In the genomic region with DNA sequence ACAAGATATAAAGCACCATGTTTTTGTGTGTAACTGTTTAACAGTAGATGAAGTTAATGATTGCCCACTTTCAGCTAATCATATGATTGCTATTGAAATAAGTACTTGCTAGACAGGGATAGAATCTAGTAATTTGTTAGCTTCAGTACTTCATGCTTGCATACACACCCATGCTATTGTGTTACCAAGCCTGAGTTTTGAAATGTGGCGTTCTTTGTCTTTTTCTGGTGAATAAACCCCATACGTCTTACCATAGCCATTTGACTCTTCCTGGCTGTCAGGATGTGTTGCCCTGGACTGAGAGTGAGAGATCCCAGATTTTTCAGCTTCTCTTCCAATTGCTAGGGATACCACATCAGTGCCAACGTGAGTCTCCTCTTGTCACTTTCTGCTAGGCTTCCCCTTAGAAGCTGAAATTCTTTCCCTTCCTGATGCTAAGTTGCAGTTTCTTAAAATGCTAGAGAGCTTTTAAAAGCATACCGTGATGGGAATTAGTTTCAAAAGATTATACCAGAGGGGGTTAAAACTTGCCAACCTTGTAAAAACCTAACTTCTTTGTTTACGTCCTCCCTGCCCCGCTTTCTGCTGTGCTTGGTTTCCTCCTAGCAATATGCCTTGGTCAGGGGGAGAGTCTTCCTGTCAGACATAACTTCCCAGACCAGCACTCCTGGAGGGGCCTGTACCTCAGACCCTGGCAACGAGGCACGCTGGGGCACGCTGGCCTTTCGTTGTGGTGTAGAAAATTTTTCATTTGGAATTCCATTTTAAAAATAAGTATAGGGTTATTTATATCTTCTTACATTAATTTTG, we compare ENCODE assay signal across 8 cellular contexts.
DNase-seq lines count a peak whose midpoint lies in the region; ATAC-seq, FAIRE-seq and TF ChIP-seq lines count a peak whose summit lies in the region.

No MANE protein-coding gene starts in this region.

- peaks cover 59% of the 10 kb centered on the region for H3K4me1 Mint-ChIP-seq in CD14-positive monocyte
- peaks cover 40 to 85% (median 60%) of the 10 kb centered on the region in 4 donors for H3K4me1 Mint-ChIP-seq in naive thymus-derived CD8-positive, alpha-beta T cell

- H3K9me3 Mint-ChIP-seq in CD14-positive monocyte: peaks cover 0 to 4% (median 0%) of the 10 kb centered on the region in 7 donors
- no peaks in the 10 kb centered on the region for H3K9me3 Mint-ChIP-seq in naive thymus-derived CD8-positive, alpha-beta T cell

- peak overlapping the region; percentile 45 to 94 (median 84) for H3K27ac Mint-ChIP-seq in CD14-positive monocyte
- H3K27ac Mint-ChIP-seq in naive thymus-derived CD8-positive, alpha-beta T cell: peak overlapping the region in 6 of 10 donors; percentile 23 to 80 (median 42)

- intact Hi-C loops in CD14-positive monocyte (cut with micrococcal nuclease): no loop called here

- H2AFZ ChIP-seq in Loucy (ENCODE audit: low read length) (no peak overlapping the region), H1 (ENCODE audit: low read length) (no peak overlapping the region)

- POLR2A ChIA-PET in H1 (lab: Charles Lee; ENCODE audit: partially characterized antibody): interaction anchor here (0.9 to 2.4 kb wide), 6 partner anchors 10 to 44 kb away, joined by 3 to 8 read pairs (median 5); no protein-coding TSS in a partner anchor
- POLR2A ChIA-PET in naive thymus-derived CD8-positive, alpha-beta T cell (lab: Charles Lee): interaction anchor here (1.3 kb wide), 1 partner anchor 10 kb away, joined by 4 read pairs; no protein-coding TSS in a partner anchor

- no peak overlapping the region for H3K4ac ChIP-seq in H1 (replicated peaks; ENCODE audit: insufficient read length, low read depth, low read length)

- H3K56ac ChIP-seq in H1 (replicated peaks; ENCODE audit: insufficient read length, low read depth, low read length): no peak overlapping the region

- FAIRE-seq in H1 (lab: Jason Lieb, UNC): no peak

- peak overlapping the region; percentile 52; the same call in 1 of the 2 replicates for H3K18ac ChIP-seq in H1 (ENCODE audit: extremely low read depth, low read length)

- peak overlapping the region; percentile 91 for H2BK12ac ChIP-seq in H1 (ENCODE audit: low read depth, low read length)

- CTCF ChIA-PET in H1 (lab: Charles Lee; ENCODE audit: partially characterized antibody): interaction anchor here (1.2 to 3.6 kb wide), 7 partner anchors 10 to 76 kb away, joined by 4 to 19 read pairs (median 6); no protein-coding TSS in a partner anchor

- peak overlapping the region; percentile 93; the same call in 1 of the 2 replicates for H4K8ac ChIP-seq in H1 (ENCODE audit: extremely low read depth, insufficient read depth, low read length)

- H3K27me3 ChIP-seq in Loucy (ENCODE audit: insufficient read depth, low read length, poor library complexity, severe bottlenecking) (no peaks in the 10 kb centered on the region), H1 (replicated peaks in 1 of 4; ENCODE audit: control insufficient read depth in 3 of 4, extremely low read depth in 1 of 4, insufficient read depth in 3 of 4, low read length in 3 of 4) (no peaks in the 10 kb centered on the region)

- no peaks in the 10 kb centered on the region for H3F3A ChIP-seq in Loucy (ENCODE audit: low read depth)

- peak overlapping the region; percentile 72; the same call in 1 of the 2 replicates for H3K27ac ChIP-seq in H1 (ENCODE audit: low read depth, low read length)

- WGBS in H1 (ENCODE audit: extremely low coverage in 1 of 2, insufficient coverage in 1 of 2, insufficient read length in 1 of 2, insufficient replicate concordance in 2 of 2, low coverage in 1 of 2, low lambda C conversion rate in 2 of 2, missing lambda C conversion rate in 1 of 2), 2 experiments: 23% methylated on average over 10 of the region's 10 CpGs; no CpG with 5 or more reads in 1 of the 2 experiments

- peaks cover 0 to 2% (median 0%) of the 10 kb centered on the region in 3 donors for H3K27me3 Mint-ChIP-seq in CD14-positive monocyte (ENCODE audit: low read depth in 3 of 3)
- H3K27me3 Mint-ChIP-seq in naive thymus-derived CD8-positive, alpha-beta T cell: no peaks in the 10 kb centered on the region

- H3K14ac ChIP-seq in H1 (ENCODE audit: insufficient read length): no peak overlapping the region

- H3K4me3 Mint-ChIP-seq in CD14-positive monocyte: no peak overlapping the region
- H3K4me3 Mint-ChIP-seq in naive thymus-derived CD8-positive, alpha-beta T cell: peak overlapping the region in 9 of 10 donors; percentile 1 to 49 (median 12)

- no peaks in the 10 kb centered on the region for H3K9me2 ChIP-seq in Loucy (replicated peaks; ENCODE audit: low read depth, low read length)

- peak overlapping the region; percentile 4 for H3K9ac ChIP-seq in Loucy (ENCODE audit: low read depth, low read length, poor library complexity, severe bottlenecking)
- H3K9ac ChIP-seq in H1 (replicated peaks in 1 of 4; ENCODE audit: extremely low read depth in 1 of 4, low read depth in 3 of 4, low read length in 3 of 4): no peak overlapping the region

- peaks cover 100% of the 10 kb centered on the region for H3K79me2 ChIP-seq in Loucy (ENCODE audit: insufficient read depth, low read length)
- H3K79me2 ChIP-seq in H1 (ENCODE audit: control insufficient read depth in 1 of 2, insufficient read depth in 2 of 2, low read length in 2 of 2): peaks cover 12 to 70% of the 10 kb centered on the region in 2 experiments

- no peak overlapping the region; the same call in 1 of the 2 replicates for H2AK5ac ChIP-seq in H1 (ENCODE audit: low read depth, low read length)

- no peaks in the 10 kb centered on the region for H3K23me2 ChIP-seq in H1 (ENCODE audit: low read depth, low read length)

- H4K5ac ChIP-seq in H1 (ENCODE audit: insufficient read length, low read depth, low read length): peak overlapping the region; percentile 40

- no peak for TF ChIP-seq RAD21 in H1 (IDR thresholded peaks at IDR 0.05 in 1 of 2, conservative IDR thresholded peaks at IDR 0.05 in 1 of 2; ENCODE audit: low read depth in 2 of 2, low read length in 2 of 2)

- no peaks in the 10 kb centered on the region; the same call in 1 of the 2 replicates for H3K36me3 ChIP-seq in Loucy (ENCODE audit: insufficient read depth, low read length)
- no peaks in the 10 kb centered on the region for H3K36me3 ChIP-seq in H1 (ENCODE audit: control insufficient read depth in 2 of 4, insufficient read depth in 4 of 4, low read length in 3 of 4)

- no peak overlapping the region for H2BK15ac ChIP-seq in H1 (ENCODE audit: low read length)

- TF ChIP-seq CTCF in CD14-positive monocyte (IDR thresholded peaks at IDR 0.05) (no peak), Loucy (conservative IDR thresholded peaks at IDR 0.05; ENCODE audit: low read length) (no peak), H1 (IDR thresholded peaks at IDR 0.05; ENCODE audit: control extremely low read depth in 1 of 3, insufficient read depth in 1 of 3, low read depth in 1 of 3, low read length in 3 of 3) (no peak; a peak in 1 of 4 replicates)

- H4K20me1 ChIP-seq in Loucy (ENCODE audit: insufficient read depth, low read length, poor library complexity, severe bottlenecking): peaks cover 62% of the 10 kb centered on the region
- no peaks in the 10 kb centered on the region for H4K20me1 ChIP-seq in H1 (replicated peaks in 1 of 2; ENCODE audit: control insufficient read depth in 1 of 2, insufficient read depth in 2 of 2, low read length in 2 of 2)

- H4K91ac ChIP-seq in H1 (replicated peaks; ENCODE audit: insufficient read length, low read length): no peak overlapping the region

- H3K9me3 ChIP-seq in Loucy (ENCODE audit: insufficient read depth, low read depth, low read length) (no peaks in the 10 kb centered on the region), H1 (ENCODE audit: insufficient read depth in 2 of 2, low read depth in 1 of 2, low read length in 1 of 2) (no peaks in the 10 kb centered on the region)

- H3K4me1 ChIP-seq in Loucy (ENCODE audit: insufficient read depth, low read length, poor library complexity, severe bottlenecking) (peaks cover 54% of the 10 kb centered on the region), H1 (replicated peaks in 1 of 4; ENCODE audit: control insufficient read depth in 3 of 4, insufficient read depth in 4 of 4, low read length in 3 of 4) (peaks cover 0 to 18% (median 14%) of the 10 kb centered on the region in 4 experiments; a peak in 4 of 7 replicates)

- H3K4me2 ChIP-seq in Loucy (ENCODE audit: low read depth, low read length, poor library complexity, severe bottlenecking) (peak overlapping the region; percentile 54), H1 (ENCODE audit: insufficient read depth in 1 of 2, low read depth in 2 of 2, low read length in 2 of 2) (peak overlapping the region; percentile 60 to 69)

- TF ChIP-seq POLR2A in H1 (IDR thresholded peaks at IDR 0.05; ENCODE audit: control extremely low read depth in 1 of 2, low read depth in 2 of 2, low read length in 2 of 2): no peak

- TF ChIP-seq EP300 in H1 (IDR thresholded peaks at IDR 0.05; ENCODE audit: borderline replicate concordance in 1 of 2, low read depth in 2 of 2, low read length in 2 of 2): no peak

- H3K4me3 ChIP-seq in Loucy (ENCODE audit: low read length, poor library complexity, severe bottlenecking) (peak overlapping the region; percentile 40), H1 (ENCODE audit: extremely low read depth in 1 of 4, insufficient read depth in 2 of 4, low read depth in 3 of 4, low read length in 4 of 4) (peak overlapping the region in 2 of 4 experiments; percentile 29 to 49; a peak in 4 of 8 replicates)

- 0 out of 2 replicates have a peak overlapping the region, but pooled peaks have one; percentile 10 for H2BK20ac ChIP-seq in H1 (ENCODE audit: low read length)

- H2BK120ac ChIP-seq in H1 (replicated peaks; ENCODE audit: low read depth, low read length): peak overlapping the region; percentile 8

- H3K79me1 ChIP-seq in H1 (ENCODE audit: low read depth, low read length): peaks cover 9% of the 10 kb centered on the region

- DNase-seq in CD14-positive monocyte (ENCODE audit: low spot score): no peak
- no peak for DNase-seq in H1 (ENCODE audit: low read depth in 1 of 2, low spot score in 2 of 2)
- no peak for DNase-seq in naive thymus-derived CD8-positive, alpha-beta T cell
- no peak for DNase-seq in activated gamma-delta T cell (lab: John Stamatoyannopoulos, UW)

- no peak overlapping the region for H3K23ac ChIP-seq in H1 (ENCODE audit: insufficient read length)

- ATAC-seq in naive thymus-derived CD8-positive, alpha-beta T cell: peak in 1 of 2 donors; percentile 39
- ATAC-seq in activated CD4-positive, CD25-positive, alpha-beta regulatory T cell treated with anti-CD3 and anti-CD28 coated beads, Interleukin-2, amount 50 U/mL, for 24 hours: no peak
- ATAC-seq in HG03045 (IDR thresholded peaks at IDR 0.05; ENCODE audit: unreplicated experiment) (no peak), GM18858 (IDR thresholded peaks at IDR 0.05; ENCODE audit: unreplicated experiment) (no peak)

- peak overlapping the region; percentile 79 for H2BK5ac ChIP-seq in H1 (ENCODE audit: low read depth, low read length)

- H3K36me3 Mint-ChIP-seq in CD14-positive monocyte: peaks cover 8 to 9% of the 10 kb centered on the region in 2 donors
- H3K36me3 Mint-ChIP-seq in naive thymus-derived CD8-positive, alpha-beta T cell: peaks cover 0 to 5% (median 0%) of the 10 kb centered on the region in 3 donors

TF ChIP-seq in H1, 55 proteins besides CTCF, POLR2A, EP300 and RAD21:
- TF ChIP-seq SAP30 (IDR thresholded peaks at IDR 0.05; ENCODE audit: insufficient read depth, insufficient replicate concordance, low read length) (peak; percentile 24), POLR2AphosphoS5 (IDR thresholded peaks at IDR 0.05; ENCODE audit: low read depth, low read length) (no peak), MAFK (IDR thresholded peaks at IDR 0.05; ENCODE audit: low read depth, low read length) (no peak)

Comparison
In these comparisons a context has a peak if more than half of its experiments do, and no peak if none do; other contexts are left out.
1. H3K4me3 Mint-ChIP-seq: peak in naive thymus-derived CD8-positive, alpha-beta T cell (9 of 10); none in CD14-positive monocyte (0 of 2).